In the genomic region with DNA sequence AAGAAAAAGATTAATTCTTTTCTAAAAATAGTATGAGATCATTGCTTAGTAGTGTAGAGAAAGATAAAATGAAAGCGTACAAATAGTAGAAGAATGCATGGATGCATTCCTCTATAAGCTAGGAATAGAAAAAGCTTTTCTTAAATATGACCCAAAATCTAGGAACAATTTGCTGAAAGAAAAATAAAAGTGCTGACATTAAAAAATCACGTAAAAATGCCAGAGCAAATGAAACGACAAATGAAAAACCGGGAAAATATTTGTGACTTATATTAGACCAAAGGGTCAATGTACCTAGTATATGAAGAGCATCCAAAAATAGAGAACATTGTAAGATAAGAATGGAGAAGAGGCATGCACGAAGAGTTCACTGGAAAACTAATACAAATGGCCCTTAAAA, we compare ENCODE assay signal across 8 cellular contexts.
"Had no signal": no experiment of that assay in that cellular context is flagged by ENCODE, and none has a peak within 500 bp of the region (broad histone marks: within the 10 kb centered on the region; RNA-seq: fewer than 3 reads in every experiment).

No MANE protein-coding gene starts in this region.

- H3K4me2 ChIP-seq: KMS-11 had no signal

- H3K9ac ChIP-seq: GM23248, KMS-11 had no signal

- H3K27ac ChIP-seq: GM23248, KMS-11 had no signal

- DNase-seq: GM23248, GOT3, H7, HCEC 1CT, Karpas-422, KBM-7 had no signal

- H2AFZ ChIP-seq: GM23248 had no signal

- FAIRE-seq: HTR-8/SVneo had no signal

- H3K4me3 ChIP-seq: GM23248 had no signal
